ENCODE assay signal across 8 cellular contexts in the genomic region with DNA sequence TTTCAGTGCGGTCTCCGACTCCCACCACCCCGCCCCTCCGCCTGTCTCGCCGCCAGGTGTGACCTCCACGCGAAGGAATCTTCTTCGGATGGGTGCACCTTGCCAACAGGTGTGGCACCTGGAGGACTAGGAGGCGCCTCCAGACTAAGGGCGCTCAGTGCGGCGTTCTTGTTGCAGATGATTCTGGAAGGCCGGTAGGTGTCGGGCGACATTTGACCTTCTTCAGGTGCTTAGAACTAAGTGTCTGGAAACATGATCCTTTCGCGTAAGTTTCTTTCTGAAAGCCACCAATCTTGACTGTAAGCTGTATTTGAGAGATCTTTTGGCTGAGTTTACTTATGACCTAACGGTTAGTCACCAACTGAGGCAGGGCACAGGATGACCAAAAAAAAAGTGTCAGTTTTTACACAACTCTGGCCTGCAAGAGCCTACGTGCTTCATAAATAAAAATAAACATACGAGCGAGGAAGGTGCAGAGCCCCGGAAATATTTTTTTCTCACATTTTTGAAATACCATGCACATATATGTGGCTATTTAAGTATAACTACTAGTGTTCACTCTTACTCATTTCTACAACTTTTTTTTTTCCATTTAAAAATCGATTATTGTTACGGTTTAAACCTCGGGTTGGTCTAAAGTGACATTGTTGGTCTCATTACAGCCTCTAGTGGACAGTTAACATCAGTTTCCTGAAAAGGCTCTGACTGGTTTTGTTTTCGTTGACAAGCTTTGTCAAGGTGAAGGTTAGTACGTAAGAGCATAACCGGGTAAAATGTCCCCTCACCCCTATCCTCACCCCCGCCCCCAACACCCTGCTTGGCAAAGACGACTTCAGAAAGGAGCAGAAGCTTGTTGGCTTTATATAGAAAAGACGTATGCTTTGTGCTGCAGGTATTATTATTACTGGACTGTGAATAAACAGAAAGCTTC. TPM values are rescaled to one million over a fixed set of nuclear protein-coding genes. Genes with fewer than 3 reads are reported as not detected.
DNase-seq lines count a peak whose midpoint lies in the region; TF ChIP-seq lines count a peak whose summit lies in the region.

No MANE protein-coding gene starts in this region.

- peaks cover 8% of the 10 kb centered on the region; the same call in 1 of the 2 replicates for H3K36me3 Mint-ChIP-seq in HFFc6 (ENCODE audit: low read depth)

- peak overlapping the region; percentile 96 for H3K4me3 Mint-ChIP-seq in HFFc6

- peaks cover 70% of the 10 kb centered on the region for H3K4me1 Mint-ChIP-seq in HFFc6 (ENCODE audit: low read depth)

- peak overlapping the region; percentile 87 for H3K27ac Mint-ChIP-seq in HFFc6

- H3K9me3 Mint-ChIP-seq in HFFc6 = no peaks in the 10 kb centered on the region

- DNase-seq in NCI-H1092 treated with DMSO at 0.1 percent for 48 hours (lab: John Stamatoyannopoulos, UW) (peak; percentile 3), NCI-H1092 (lab: John Stamatoyannopoulos, UW) (no peak), HFFc6 (peak; percentile 92), NCI-H1930 (lab: John Stamatoyannopoulos, UW) (peak; percentile 14 to 44), cerebellum (ENCODE audit: low spot score) (peak; percentile 77), kidney tubule cell (ENCODE audit: low spot score) (peak; percentile 92)
- DNase-seq in activated CD4-positive, CD25-positive, alpha-beta regulatory T cell (lab: John Stamatoyannopoulos, UW) = peak in 3 of 4 experiments; percentile 11 to 17 (median 12)
- peak; percentile 28 to 36 for DNase-seq in stimulated activated CD4-positive, alpha-beta T cell treated with anti-CD3 and anti-CD28 coated beads, Interleukin-4, amount 100 ng/mL, for 4 hours

- H3K27me3 Mint-ChIP-seq in HFFc6 (ENCODE audit: insufficient read depth) = peaks cover 4% of the 10 kb centered on the region; the same call in 1 of the 2 replicates

- peak; percentile 86 for TF ChIP-seq CTCF in HFFc6 (IDR thresholded peaks at IDR 0.05)

RNA-seq across cellular contexts. Expression of gene ATXN1, which starts 1.6 kb away (rescaled TPM):
- total RNA-seq in HFFc6 (2021; fragmentation: NEBNext Ultra II Directional; extraction: Animal tissue kit (Norgen Biotek cat#: 25700)) = 10 to 100 TPM; 28.2 to 41.5 (median 30.5) TPM
- 38.8 TPM for total RNA-seq in cerebellum
